ENCODE assay signal across 8 cellular contexts in the genomic region with DNA sequence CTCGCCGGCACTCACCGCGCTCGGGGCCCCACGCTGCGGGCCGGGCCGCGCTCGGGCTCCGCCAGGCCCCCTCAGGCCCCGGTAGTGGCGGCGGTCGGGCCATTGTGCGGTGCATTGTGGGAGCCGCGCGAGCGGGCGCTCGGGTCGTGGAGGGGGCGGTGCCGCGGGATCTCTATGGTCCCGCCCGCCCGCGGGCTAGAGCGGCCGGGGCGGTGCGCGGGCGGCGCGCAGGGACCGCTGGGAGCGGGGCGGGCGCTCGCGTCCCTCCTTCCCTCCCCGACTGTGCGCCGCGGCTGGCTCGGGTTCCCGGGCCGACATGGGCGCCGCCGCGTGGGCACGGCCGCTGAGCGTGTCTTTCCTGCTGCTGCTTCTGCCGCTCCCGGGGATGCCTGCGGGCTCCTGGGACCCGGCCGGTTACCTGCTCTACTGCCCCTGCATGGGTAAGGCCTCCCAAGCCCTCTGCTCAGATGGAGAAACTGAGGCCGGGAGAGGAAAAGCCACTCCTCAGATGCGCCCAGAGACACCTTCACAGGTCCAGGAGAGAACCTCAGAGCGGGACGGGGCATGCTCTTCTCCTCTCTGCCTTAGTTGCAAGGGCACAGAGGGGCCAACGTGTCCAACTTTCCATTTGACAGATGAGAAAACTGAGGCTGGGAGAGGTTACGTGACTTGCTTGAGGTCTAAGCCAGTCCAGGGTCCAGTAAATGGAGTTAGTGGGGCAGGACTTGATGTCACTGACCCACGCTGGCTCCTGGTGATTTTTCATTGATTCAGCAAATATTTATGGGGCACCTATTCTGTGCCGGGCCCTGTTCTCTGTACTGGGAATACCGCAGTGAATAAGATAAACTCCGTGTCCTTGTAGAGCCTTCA. TPM values are rescaled to one million over a fixed set of nuclear protein-coding genes. Genes with fewer than 3 reads are reported as not detected.
A peak's percentile ranks its signal among the peaks of the same experiment; 100 is the strongest.
DNase-seq lines count a peak whose midpoint lies in the region; ATAC-seq and TF ChIP-seq lines count a peak whose summit lies in the region.

A gene with protein sequence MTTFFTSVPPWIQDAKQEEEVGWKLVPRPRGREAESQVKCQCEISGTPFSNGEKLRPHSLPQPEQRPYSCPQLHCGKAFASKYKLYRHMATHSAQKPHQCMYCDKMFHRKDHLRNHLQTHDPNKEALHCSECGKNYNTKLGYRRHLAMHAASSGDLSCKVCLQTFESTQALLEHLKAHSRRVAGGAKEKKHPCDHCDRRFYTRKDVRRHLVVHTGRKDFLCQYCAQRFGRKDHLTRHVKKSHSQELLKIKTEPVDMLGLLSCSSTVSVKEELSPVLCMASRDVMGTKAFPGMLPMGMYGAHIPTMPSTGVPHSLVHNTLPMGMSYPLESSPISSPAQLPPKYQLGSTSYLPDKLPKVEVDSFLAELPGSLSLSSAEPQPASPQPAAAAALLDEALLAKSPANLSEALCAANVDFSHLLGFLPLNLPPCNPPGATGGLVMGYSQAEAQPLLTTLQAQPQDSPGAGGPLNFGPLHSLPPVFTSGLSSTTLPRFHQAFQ (minus strand): TSS at position 118 of the 873 bp plus-strand sequence. CDS start 5,565 bp downstream, outside the sequence.
A gene (plus strand): TSS at position 255 of the 873 bp plus-strand sequence. CDS start 62 bp downstream, at position 317.

- peaks cover 4% of the 10 kb centered on the region for H3K36me3 ChIP-seq in CD8-positive, alpha-beta memory T cell (ENCODE audit: insufficient read depth, low read length)
- H3K36me3 ChIP-seq in ectodermal cell (ENCODE audit: control insufficient read depth, insufficient read depth, low read length): no peaks in the 10 kb centered on the region

- intact Hi-C loops in activated CD8-positive, alpha-beta T cell treated with anti-CD3 and anti-CD28 coated beads for 36 hours (cut with micrococcal nuclease): loop anchor here (2.0 to 5.0 kb wide), 2 partner anchors 79 to 151 kb away; a partner anchor contains a TSS

- peak within 1 kb of the TSS; percentile 93 to 98 (median 95) for H3K4me3 Mint-ChIP-seq in CD8-positive, alpha-beta memory T cell
- H3K4me3 Mint-ChIP-seq in activated CD8-positive, alpha-beta T cell treated with anti-CD3 and anti-CD28 coated beads for 36 hours: peak within 1 kb of the TSS; percentile 99

- CTCF ChIA-PET in CD8-positive, alpha-beta memory T cell (lab: Charles Lee): interaction anchor here (1.2 kb wide), 1 partner anchor 11 kb away, joined by 5 read pairs; no protein-coding TSS in a partner anchor
- CTCF ChIA-PET in activated CD8-positive, alpha-beta T cell treated with anti-CD3 and anti-CD28 coated beads for 36 hours (lab: Charles Lee): interaction anchor here (2.2 kb wide), 1 partner anchor 11 kb away, joined by 5 read pairs; no protein-coding TSS in a partner anchor

- H3K4me1 Mint-ChIP-seq in CD8-positive, alpha-beta memory T cell: peaks cover 74 to 82% (median 76%) of the 10 kb centered on the region in 3 donors
- H3K4me1 Mint-ChIP-seq in activated CD8-positive, alpha-beta T cell treated with anti-CD3 and anti-CD28 coated beads for 36 hours (ENCODE audit: low read depth): peaks cover 59% of the 10 kb centered on the region

- WGBS in ectodermal cell, 2 experiments: 2% methylated on average over 74 of the region's 74 CpGs

- H3K9me3 ChIP-seq in CD8-positive, alpha-beta memory T cell (ENCODE audit: low read length): no peaks in the 10 kb centered on the region
- no peaks in the 10 kb centered on the region for H3K9me3 ChIP-seq in ectodermal cell (ENCODE audit: control insufficient read depth, low read length)

- H3K27me3 ChIP-seq in CD8-positive, alpha-beta memory T cell (ENCODE audit: insufficient read depth, low read length, poor library complexity, severe bottlenecking): no peaks in the 10 kb centered on the region
- H3K27me3 ChIP-seq in ectodermal cell (ENCODE audit: control insufficient read depth, insufficient read depth, low read length, poor library complexity, severe bottlenecking): no peaks in the 10 kb centered on the region

- H3K27ac ChIP-seq in CD8-positive, alpha-beta memory T cell (ENCODE audit: low read depth, low read length): peak within 1 kb of the TSS; percentile 83
- H3K27ac ChIP-seq in ectodermal cell (ENCODE audit: insufficient read depth, low read depth, low read length, poor library complexity, severe bottlenecking): peak within 1 kb of the TSS; percentile 56

- peak within 1 kb of the TSS; percentile 86 to 98 (median 94) for H3K27ac Mint-ChIP-seq in CD8-positive, alpha-beta memory T cell
- peak within 1 kb of the TSS; percentile 92 for H3K27ac Mint-ChIP-seq in activated CD8-positive, alpha-beta T cell treated with anti-CD3 and anti-CD28 coated beads for 36 hours

- peak; percentile 88 for ATAC-seq in GM19397 (IDR thresholded peaks at IDR 0.05; ENCODE audit: unreplicated experiment)
- peak; percentile 58 for ATAC-seq in HG03558 (IDR thresholded peaks at IDR 0.05; ENCODE audit: extremely low read depth, unreplicated experiment)
- peak; percentile 79 for ATAC-seq in activated CD8-positive, alpha-beta T cell treated with anti-CD3 and anti-CD28 coated beads for 36 hours

- H3K4me1 ChIP-seq in CD8-positive, alpha-beta memory T cell (ENCODE audit: insufficient read depth, low read length): peaks cover 57% of the 10 kb centered on the region
- H3K4me1 ChIP-seq in ectodermal cell (ENCODE audit: control insufficient read depth, insufficient read depth, low read length): peaks cover 33% of the 10 kb centered on the region

- H3K4me3 ChIP-seq in CD8-positive, alpha-beta memory T cell (ENCODE audit: low read length): peak within 1 kb of the TSS; percentile 92
- H3K4me3 ChIP-seq in ectodermal cell (ENCODE audit: insufficient read depth, low read depth, low read length): peak within 1 kb of the TSS; percentile 74

- POLR2A ChIA-PET in CD8-positive, alpha-beta memory T cell (lab: Charles Lee): interaction anchor here (0.6 to 0.8 kb wide), 2 partner anchors 132 to 152 kb away, joined by 3 to 7 read pairs; no protein-coding TSS in a partner anchor
- POLR2A ChIA-PET in activated CD8-positive, alpha-beta T cell treated with anti-CD3 and anti-CD28 coated beads for 36 hours (lab: Charles Lee): interaction anchor here (0.8 to 2.5 kb wide), 3 partner anchors 24 to 78 kb away, joined by 3 to 10 read pairs (median 4); no protein-coding TSS in a partner anchor

- peak; percentile 82 to 90 (median 86) for DNase-seq in CD8-positive, alpha-beta memory T cell
- DNase-seq in NCI-H82 (lab: John Stamatoyannopoulos, UW) (peak; percentile 94), medulla oblongata (ENCODE audit: extremely low spot score) (peak; percentile 90)
- DNase-seq in activated CD8-positive, alpha-beta T cell treated with anti-CD3 and anti-CD28 coated beads for 36 hours: peak; percentile 91
- DNase-seq in stimulated activated CD4-positive, alpha-beta T cell treated with anti-CD3 and anti-CD28 coated beads, TNF-alpha, amount 100 ng/mL, for 48 hours (ENCODE audit: low read depth in 3 of 3): peak; percentile 81 to 92 (median 85)

- H3K27me3 Mint-ChIP-seq in CD8-positive, alpha-beta memory T cell: no peaks in the 10 kb centered on the region
- H3K27me3 Mint-ChIP-seq in activated CD8-positive, alpha-beta T cell treated with anti-CD3 and anti-CD28 coated beads for 36 hours: no peaks in the 10 kb centered on the region

- peaks cover 4 to 53% (median 6%) of the 10 kb centered on the region in 3 donors for H3K36me3 Mint-ChIP-seq in CD8-positive, alpha-beta memory T cell
- peaks cover 82% of the 10 kb centered on the region for H3K36me3 Mint-ChIP-seq in activated CD8-positive, alpha-beta T cell treated with anti-CD3 and anti-CD28 coated beads for 36 hours (ENCODE audit: low read depth)

- no peak for TF ChIP-seq CTCF in activated CD8-positive, alpha-beta T cell treated with anti-CD3 and anti-CD28 coated beads for 36 hours (IDR thresholded peaks at IDR 0.05)

- H3K9me3 Mint-ChIP-seq in CD8-positive, alpha-beta memory T cell: no peaks in the 10 kb centered on the region
- H3K9me3 Mint-ChIP-seq in activated CD8-positive, alpha-beta T cell treated with anti-CD3 and anti-CD28 coated beads for 36 hours: no peaks in the 10 kb centered on the region

RNA-seq across cellular contexts. Expression of the first gene that starts in this region (rescaled TPM):
- total RNA-seq in CD8-positive, alpha-beta memory T cell: 100 to 1,000 TPM; 120 to 121 TPM
- 4.4 TPM for polyA plus RNA-seq in CD8-positive, alpha-beta memory T cell
- 10 to 100 TPM; 70.6 to 71.5 TPM for total RNA-seq in activated CD8-positive, alpha-beta T cell treated with anti-CD3 and anti-CD28 coated beads for 36 hours
- 39.5 TPM for polyA plus RNA-seq in ectodermal cell (2013, experiment 1 of 4)
- polyA plus RNA-seq in ectodermal cell (2013, experiment 2 of 4): 50.9 TPM
- 35.8 TPM for polyA plus RNA-seq in ectodermal cell (2013, experiment 3 of 4)
- polyA plus RNA-seq in ectodermal cell (2013, experiment 4 of 4): 43.2 TPM

RNA-seq across cellular contexts. Expression of the second gene that starts in this region (rescaled TPM):
- 10 to 100 TPM; 87.1 to 88.8 TPM for total RNA-seq in CD8-positive, alpha-beta memory T cell
- polyA plus RNA-seq in CD8-positive, alpha-beta memory T cell: 15.8 TPM
- 10 to 100 TPM; 43.7 to 46.2 TPM for total RNA-seq in activated CD8-positive, alpha-beta T cell treated with anti-CD3 and anti-CD28 coated beads for 36 hours
- polyA plus RNA-seq in ectodermal cell (2013, experiment 1 of 4): 27.3 TPM
- 30.4 TPM for polyA plus RNA-seq in ectodermal cell (2013, experiment 2 of 4)
- 19.1 TPM for polyA plus RNA-seq in ectodermal cell (2013, experiment 3 of 4)
- 21.5 TPM for polyA plus RNA-seq in ectodermal cell (2013, experiment 4 of 4)

Comparison
In these comparisons a context has a peak if more than half of its experiments do, and no peak if none do; other contexts are left out.
1. Peak in every context shown above with its lines: DNase-seq, ATAC-seq, H3K4me3 ChIP-seq and H3K27ac ChIP-seq.